ENCODE assay signal across 18 cellular contexts in genomic region chr7:23895666-23896096, GRCh38.
DNase-seq lines count a peak whose midpoint lies in the region; ATAC-seq and TF ChIP-seq lines count a peak whose summit lies in the region.
"Had no signal": no experiment of that assay in that cellular context is flagged by ENCODE, and none has a peak within 500 bp of the region (broad histone marks: within the 10 kb centered on the region; RNA-seq: fewer than 3 reads in every experiment).

No MANE protein-coding gene starts in this region.

- H3K27me3 ChIP-seq in Caco-2 (replicated peaks; ENCODE audit: control insufficient read depth, insufficient read depth, low read length) = no peaks in the 10 kb centered on the region
- peaks cover 3% of the 10 kb centered on the region for H3K27me3 ChIP-seq in effector memory CD4-positive, alpha-beta T cell (replicated peaks; ENCODE audit: control insufficient read depth, insufficient read depth, low read length, poor library complexity, severe bottlenecking)
- no peaks in the 10 kb centered on the region for H3K27me3 ChIP-seq in naive thymus-derived CD4-positive, alpha-beta T cell (ENCODE audit: control insufficient read depth in 2 of 2, insufficient read depth in 2 of 2, low read length in 2 of 2)
- H3K27me3 ChIP-seq: BE2C, body of pancreas, ovary, upper lobe of right lung had no signal

- intact Hi-C loops in Caco-2 (cut with micrococcal nuclease; ENCODE audit: unreplicated experiment) = no loop called here
- intact Hi-C loops in naive thymus-derived CD4-positive, alpha-beta T cell (cut with micrococcal nuclease) = no loop called here

- TF ChIP-seq CTCF in Caco-2 (IDR thresholded peaks at IDR 0.05; ENCODE audit: insufficient read depth in 1 of 2, low read depth in 1 of 2, low read length in 1 of 2, severe bottlenecking in 1 of 2, unreplicated experiment in 1 of 2) = no peak

- no peak overlapping the region for H3K27ac Mint-ChIP-seq in Caco-2 (ENCODE audit: unreplicated experiment)
- peak overlapping the region in 1 of 2 donors; percentile 84 for H3K27ac Mint-ChIP-seq in natural killer cell treated with Interleukin-12 subunit alpha and Interleukin-12 subunit beta and Interleukin-15 and Interleukin-18, amount 100 ng/mL, for 72 hours
- no peak overlapping the region for H3K27ac Mint-ChIP-seq in naive thymus-derived CD4-positive, alpha-beta T cell
- H3K27ac Mint-ChIP-seq: activated naive CD4-positive, alpha-beta T cell treated with anti-CD3 and anti-CD28 coated beads for 36 hours; dendritic cell treated with granulocyte-macrophage colony-stimulating factor and Interleukin-4, amounts not matched to agents 40 ng/mL and 50 ng/mL, for 4 days had no signal

- peaks cover 6% of the 10 kb centered on the region for H3K4me1 Mint-ChIP-seq in Caco-2 (ENCODE audit: low read depth, unreplicated experiment)
- H3K4me1 Mint-ChIP-seq in natural killer cell treated with Interleukin-12 subunit alpha and Interleukin-12 subunit beta and Interleukin-15 and Interleukin-18, amount 100 ng/mL, for 72 hours (ENCODE audit: low read depth in 2 of 2) = peaks cover 23 to 34% of the 10 kb centered on the region in 2 donors
- H3K4me1 Mint-ChIP-seq in naive thymus-derived CD4-positive, alpha-beta T cell = peaks cover 10 to 34% (median 30%) of the 10 kb centered on the region in 7 donors

- DNase-seq in Caco-2 (no peak), M059J (ENCODE audit: low read depth) (peak; percentile 82), astrocyte of the hippocampus (ENCODE audit: low read depth, low spot score) (peak; percentile 36), NCI-H2029 (lab: John Stamatoyannopoulos, UW) (no peak)
- DNase-seq in natural killer cell treated with Interleukin-12 subunit alpha and Interleukin-12 subunit beta and Interleukin-15 and Interleukin-18, amount 100 ng/mL, for 72 hours (ENCODE audit: low spot score) = no peak
- DNase-seq in effector memory CD4-positive, alpha-beta T cell = no peak
- DNase-seq in naive thymus-derived CD4-positive, alpha-beta T cell = no peak
- DNase-seq: activated CD4-positive, alpha-beta T cell treated with anti-CD3 and anti-CD28 coated beads, Interleukin-2, amount 50 U/mL, for 1 hour; activated naive CD4-positive, alpha-beta T cell treated with anti-CD3 and anti-CD28 coated beads for 36 hours; BE2C; body of pancreas; DMS 273 treated with DMSO at 0.1 percent for 48 hours; NCI-H187 treated with DMSO at 0.1 percent for 48 hours; NCI-H446 treated with DMSO at 0.1 percent for 48 hours; ovary; upper lobe of right lung had no signal

- no peak for ATAC-seq in natural killer cell treated with Interleukin-12 subunit alpha and Interleukin-12 subunit beta and Interleukin-15 and Interleukin-18, amount 100 ng/mL, for 72 hours
- no peak for ATAC-seq in naive thymus-derived CD4-positive, alpha-beta T cell
- ATAC-seq: body of pancreas, upper lobe of right lung had no signal

- no peak overlapping the region for H3K27ac ChIP-seq in effector memory CD4-positive, alpha-beta T cell (ENCODE audit: insufficient read depth, low read length, poor library complexity, severe bottlenecking)
- no peak overlapping the region for H3K27ac ChIP-seq in naive thymus-derived CD4-positive, alpha-beta T cell (ENCODE audit: low read depth, low read length)
- H3K27ac ChIP-seq: body of pancreas, epithelial cell of prostate, ovary, upper lobe of right lung had no signal

- H3K9me3 Mint-ChIP-seq in Caco-2 (ENCODE audit: unreplicated experiment) = no peaks in the 10 kb centered on the region
- no peaks in the 10 kb centered on the region for H3K9me3 Mint-ChIP-seq in natural killer cell treated with Interleukin-12 subunit alpha and Interleukin-12 subunit beta and Interleukin-15 and Interleukin-18, amount 100 ng/mL, for 72 hours
- H3K9me3 Mint-ChIP-seq in naive thymus-derived CD4-positive, alpha-beta T cell = peaks cover 0 to 1% (median 0%) of the 10 kb centered on the region in 11 donors
- H3K9me3 Mint-ChIP-seq: activated naive CD4-positive, alpha-beta T cell treated with anti-CD3 and anti-CD28 coated beads for 36 hours; dendritic cell treated with granulocyte-macrophage colony-stimulating factor and Interleukin-4, amounts not matched to agents 40 ng/mL and 50 ng/mL, for 4 days had no signal

- CTCF ChIA-PET in Caco-2 (lab: Charles Lee) = no interaction called here
- CTCF ChIA-PET in naive thymus-derived CD4-positive, alpha-beta T cell (lab: Charles Lee) = no interaction called here

- H3K9me3 ChIP-seq in Caco-2 = no peaks in the 10 kb centered on the region
- no peaks in the 10 kb centered on the region for H3K9me3 ChIP-seq in effector memory CD4-positive, alpha-beta T cell (ENCODE audit: control insufficient read depth, low read length)
- H3K9me3 ChIP-seq in naive thymus-derived CD4-positive, alpha-beta T cell (ENCODE audit: control insufficient read depth in 2 of 3, low read length in 3 of 3) = no peaks in the 10 kb centered on the region
- H3K9me3 ChIP-seq: BE2C, body of pancreas, ovary, upper lobe of right lung had no signal

- H3K4me3 Mint-ChIP-seq in Caco-2 (ENCODE audit: unreplicated experiment) = peak overlapping the region; percentile 10
- H3K4me3 Mint-ChIP-seq in natural killer cell treated with Interleukin-12 subunit alpha and Interleukin-12 subunit beta and Interleukin-15 and Interleukin-18, amount 100 ng/mL, for 72 hours = peak overlapping the region; percentile 66
- no peak overlapping the region for H3K4me3 Mint-ChIP-seq in naive thymus-derived CD4-positive, alpha-beta T cell
- H3K4me3 Mint-ChIP-seq: activated naive CD4-positive, alpha-beta T cell treated with anti-CD3 and anti-CD28 coated beads for 36 hours; dendritic cell treated with granulocyte-macrophage colony-stimulating factor and Interleukin-4, amounts not matched to agents 40 ng/mL and 50 ng/mL, for 4 days had no signal

- H3K36me3 Mint-ChIP-seq in Caco-2 (ENCODE audit: insufficient read depth, unreplicated experiment) = no peaks in the 10 kb centered on the region
- H3K36me3 Mint-ChIP-seq in natural killer cell treated with Interleukin-12 subunit alpha and Interleukin-12 subunit beta and Interleukin-15 and Interleukin-18, amount 100 ng/mL, for 72 hours = no peaks in the 10 kb centered on the region
- no peaks in the 10 kb centered on the region for H3K36me3 Mint-ChIP-seq in naive thymus-derived CD4-positive, alpha-beta T cell

- POLR2A ChIA-PET in Caco-2 (lab: Charles Lee) = no interaction called here
- POLR2A ChIA-PET in naive thymus-derived CD4-positive, alpha-beta T cell (lab: Charles Lee) = no interaction called here

- no peaks in the 10 kb centered on the region for H3K36me3 ChIP-seq in Caco-2 (ENCODE audit: control insufficient read depth, insufficient read depth, low read length)
- no peaks in the 10 kb centered on the region for H3K36me3 ChIP-seq in effector memory CD4-positive, alpha-beta T cell (ENCODE audit: control insufficient read depth, insufficient read depth, low read length)
- no peaks in the 10 kb centered on the region for H3K36me3 ChIP-seq in naive thymus-derived CD4-positive, alpha-beta T cell (ENCODE audit: control insufficient read depth in 2 of 3, insufficient read depth in 3 of 3, low read length in 3 of 3)
- H3K36me3 ChIP-seq: BE2C, ovary, upper lobe of right lung had no signal

- H3K27me3 Mint-ChIP-seq in Caco-2 (ENCODE audit: insufficient read depth, unreplicated experiment) = no peaks in the 10 kb centered on the region
- peaks cover 0 to 2% of the 10 kb centered on the region in 2 donors for H3K27me3 Mint-ChIP-seq in natural killer cell treated with Interleukin-12 subunit alpha and Interleukin-12 subunit beta and Interleukin-15 and Interleukin-18, amount 100 ng/mL, for 72 hours
- H3K27me3 Mint-ChIP-seq in naive thymus-derived CD4-positive, alpha-beta T cell = peaks cover 5 to 24% (median 18%) of the 10 kb centered on the region in 5 donors

- no TSS peak for BruUV-seq in Caco-2 (replicated peaks; lab: Mats Ljungman, UMichigan)

- H3K4me1 ChIP-seq in Caco-2 = peaks cover 19% of the 10 kb centered on the region
- H3K4me1 ChIP-seq in effector memory CD4-positive, alpha-beta T cell (ENCODE audit: control insufficient read depth, insufficient read depth, low read length, poor library complexity, severe bottlenecking) = peaks cover 9% of the 10 kb centered on the region
- H3K4me1 ChIP-seq in naive thymus-derived CD4-positive, alpha-beta T cell (ENCODE audit: control insufficient read depth in 2 of 2, insufficient read depth in 2 of 2, low read length in 2 of 2) = peaks cover 4 to 16% of the 10 kb centered on the region in 2 donors
- H3K4me1 ChIP-seq: BE2C, body of pancreas, upper lobe of right lung had no signal

- H3K4me3 ChIP-seq in Caco-2 (ENCODE audit: low read depth, low read length) = no peak overlapping the region
- H3K4me3 ChIP-seq in effector memory CD4-positive, alpha-beta T cell (ENCODE audit: insufficient read depth, low read depth, low read length, poor library complexity, severe bottlenecking) = no peak overlapping the region
- H3K4me3 ChIP-seq in naive thymus-derived CD4-positive, alpha-beta T cell (ENCODE audit: low read length) = no peak overlapping the region
- H3K4me3 ChIP-seq: body of pancreas, ovary, upper lobe of right lung had no signal

Comparison
In these comparisons a context has a peak if more than half of its experiments do, and no peak if none do; other contexts are left out.
1. DNase-seq: peak in M059J (single experiment) and astrocyte of the hippocampus (single experiment); none in Caco-2 (0 of 2), natural killer cell treated with Interleukin-12 subunit alpha and Interleukin-12 subunit beta and Interleukin-15 and Interleukin-18, amount 100 ng/mL, for 72 hours (single experiment), NCI-H2029 (single experiment), effector memory CD4-positive, alpha-beta T cell (0 of 3) and naive thymus-derived CD4-positive, alpha-beta T cell (0 of 9).
2. H3K4me3 Mint-ChIP-seq: peak in Caco-2 (single experiment) and natural killer cell treated with Interleukin-12 subunit alpha and Interleukin-12 subunit beta and Interleukin-15 and Interleukin-18, amount 100 ng/mL, for 72 hours (single experiment); none in naive thymus-derived CD4-positive, alpha-beta T cell (0 of 10).